Comparison of ENCODE assay signal across 8 cellular contexts in the genomic region with DNA sequence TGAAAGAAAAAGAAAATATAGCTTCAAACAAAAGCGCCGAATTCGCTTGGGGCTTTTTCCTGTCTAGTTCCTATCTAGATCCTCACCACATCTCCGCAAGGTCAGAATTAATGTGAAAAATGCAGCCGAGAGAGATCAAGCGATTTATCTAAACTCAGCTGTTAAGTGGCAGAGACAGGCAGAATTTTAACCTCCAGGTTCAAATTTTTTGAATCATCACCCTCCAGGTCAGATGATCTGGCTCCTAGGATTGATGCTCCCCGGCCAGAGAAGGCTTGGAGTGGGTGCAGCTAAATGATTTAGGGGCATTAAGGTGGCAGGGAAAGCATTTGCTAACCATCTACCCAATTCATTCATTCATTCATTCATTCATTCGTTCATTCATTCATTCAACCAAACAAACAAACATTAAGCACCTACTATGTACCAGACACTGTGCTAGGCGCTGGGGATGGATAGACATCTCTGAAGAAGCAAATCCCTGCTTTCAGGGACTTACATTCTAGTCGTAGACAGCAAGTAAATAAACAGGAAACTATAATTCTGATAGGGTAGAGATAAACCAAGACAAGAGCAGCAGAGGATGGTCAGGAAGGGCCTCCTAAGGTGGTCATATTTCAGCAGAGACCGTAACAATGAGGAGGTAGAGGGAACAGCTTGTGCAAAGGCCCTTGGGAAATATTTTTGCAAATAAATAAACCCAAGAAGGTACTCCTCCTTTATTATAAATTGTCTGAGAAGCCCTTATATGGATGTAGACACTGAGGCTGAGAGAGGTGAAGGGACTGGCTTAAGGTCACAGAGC. TPM values are rescaled to one million over a fixed set of nuclear protein-coding genes. Genes with fewer than 3 reads are reported as not detected.
DNase-seq lines count a peak whose midpoint lies in the region; ATAC-seq and TF ChIP-seq lines count a peak whose summit lies in the region.

No MANE protein-coding gene starts in this region.

- H2AFZ ChIP-seq in DND-41 (ENCODE audit: low read depth, low read length) (peak overlapping the region; percentile 91), OCI-LY7 (ENCODE audit: low read length) (peak overlapping the region; percentile 51; the same call in 1 of the 2 replicates), osteoblast (ENCODE audit: low read length) (peak overlapping the region; percentile 89)

- CTCF ChIA-PET in OCI-LY7 (lab: Charles Lee; ENCODE audit: unreplicated experiment), result no interaction called here

- no peak for DNase-seq in DND-41
- no peak for DNase-seq in OCI-LY7 (ENCODE audit: low spot score)
- DNase-seq in endodermal cell, result no peak
- DNase-seq in osteoblast (ENCODE audit: insufficient read length, low spot score, missing footprints), result no peak
- no peak for DNase-seq in NOMO-1 treated with dmso at 0.1 percent for 144 hours (lab: John Stamatoyannopoulos, UW; ENCODE audit: unreplicated experiment)
- DNase-seq in NCI-H2227 treated with DMSO at 0.1 percent for 48 hours (lab: John Stamatoyannopoulos, UW), result no peak
- DNase-seq in stimulated activated CD4-positive, alpha-beta T cell treated with anti-CD3 and anti-CD28 coated beads, Interleukin-12 subunit alpha, Interleukin-12 subunit beta, amount 100 ng/mL, for 4 hours, result no peak
- no peak for DNase-seq in activated gamma-delta T cell (lab: John Stamatoyannopoulos, UW)

- H3K36me3 Mint-ChIP-seq in endodermal cell (ENCODE audit: low read depth), result peaks cover 19% of the 10 kb centered on the region

- H3K9me3 ChIP-seq in DND-41 (ENCODE audit: insufficient read depth, low read length, severe bottlenecking) (no peaks in the 10 kb centered on the region), OCI-LY7 (ENCODE audit: low read length) (no peaks in the 10 kb centered on the region), endodermal cell (ENCODE audit: control insufficient read depth, low read length) (no peaks in the 10 kb centered on the region), osteoblast (ENCODE audit: low read depth, low read length) (no peaks in the 10 kb centered on the region)

- H3K9me2 ChIP-seq in OCI-LY7 (ENCODE audit: insufficient read depth, low read length), result no peaks in the 10 kb centered on the region

- H4K20me1 ChIP-seq in DND-41 (ENCODE audit: insufficient read depth, low read length) (peaks cover 38% of the 10 kb centered on the region), OCI-LY7 (ENCODE audit: insufficient read depth, low read length) (peaks cover 22% of the 10 kb centered on the region), osteoblast (ENCODE audit: insufficient read depth, low read length) (peaks cover 37% of the 10 kb centered on the region)

- H3K4me1 Mint-ChIP-seq in endodermal cell, result peaks cover 45% of the 10 kb centered on the region

- H3K27me3 ChIP-seq in DND-41 (ENCODE audit: insufficient read depth, low read length, poor library complexity), result no peaks in the 10 kb centered on the region
- H3K27me3 ChIP-seq in endodermal cell (ENCODE audit: control insufficient read depth, insufficient read depth, low read length, poor library complexity, severe bottlenecking), result no peaks in the 10 kb centered on the region
- H3K27me3 ChIP-seq in osteoblast (ENCODE audit: insufficient read depth, low read length), result no peaks in the 10 kb centered on the region

- WGBS in endodermal cell (ENCODE audit: insufficient coverage in 1 of 2, insufficient read length in 1 of 2), 2 experiments, result 27 to 40% methylated on average over 9 to 10 of the region's 11 CpGs

- no peak for ATAC-seq in DND-41 (ENCODE audit: insufficient read depth, low read depth)

- H3K27ac ChIP-seq in DND-41 (ENCODE audit: low read length) (peak overlapping the region; percentile 90), OCI-LY7 (ENCODE audit: low read depth, low read length, poor library complexity, severe bottlenecking) (peak overlapping the region; percentile 77), endodermal cell (ENCODE audit: low read depth, low read length) (peak overlapping the region; percentile 91), osteoblast (ENCODE audit: low read depth, low read length) (peak overlapping the region; percentile 90)

- H3K4me2 ChIP-seq in DND-41 (ENCODE audit: insufficient read depth, low read length) (peak overlapping the region; percentile 91), OCI-LY7 (ENCODE audit: low read length) (peak overlapping the region; percentile 94), osteoblast (ENCODE audit: insufficient read depth, low read length) (peak overlapping the region; percentile 98)

- peak overlapping the region; percentile 99 for H3K27ac Mint-ChIP-seq in endodermal cell

- intact Hi-C loops in OCI-LY7 (cut with micrococcal nuclease; ENCODE audit: unreplicated experiment), result loop anchor here (10.0 kb wide), 1 partner anchor 839 kb away; the partner anchor contains the start of gene ZNFX1

- H3K79me2 ChIP-seq in DND-41 (ENCODE audit: insufficient read depth, low read length) (peaks cover 70% of the 10 kb centered on the region), OCI-LY7 (ENCODE audit: insufficient read depth, low read depth, low read length) (peaks cover 61% of the 10 kb centered on the region), osteoblast (ENCODE audit: insufficient read depth, low read length) (peaks cover 57% of the 10 kb centered on the region)

- no peaks in the 10 kb centered on the region for H3K27me3 Mint-ChIP-seq in endodermal cell (ENCODE audit: insufficient read depth)

- TSS peak; percentile 94 for BruUV-seq in OCI-LY7 (replicated peaks; lab: Mats Ljungman, UMichigan)

- H3K9ac ChIP-seq in DND-41 (ENCODE audit: low read depth, low read length) (peak overlapping the region; percentile 81), endodermal cell (ENCODE audit: extremely low read depth, low read length, poor library complexity, severe bottlenecking) (peak overlapping the region; percentile 89)

- no peak for TF ChIP-seq CTCF in DND-41 (IDR thresholded peaks at IDR 0.05; ENCODE audit: borderline replicate concordance, extremely low read depth, low read length, poor library complexity, severe bottlenecking)
- TF ChIP-seq CTCF in OCI-LY7 (conservative IDR thresholded peaks at IDR 0.05; ENCODE audit: low read length), result no peak
- TF ChIP-seq CTCF in endodermal cell (conservative IDR thresholded peaks at IDR 0.05), result no peak
- TF ChIP-seq CTCF in osteoblast (IDR thresholded peaks at IDR 0.05; ENCODE audit: extremely low read depth, low read depth, low read length), result no peak

- H3K4me3 ChIP-seq in DND-41 (ENCODE audit: low read depth in 1 of 2, low read length in 2 of 2) (peak overlapping the region; percentile 80 to 82), OCI-LY7 (ENCODE audit: low read depth, low read length, poor library complexity, severe bottlenecking) (peak overlapping the region; percentile 88), endodermal cell (ENCODE audit: low read length) (peak overlapping the region; percentile 92), osteoblast (ENCODE audit: insufficient read depth, low read length) (peak overlapping the region; percentile 90)

- H3K36me3 ChIP-seq in DND-41 (ENCODE audit: insufficient read depth, low read length), result peaks cover 12% of the 10 kb centered on the region
- peaks cover 18% of the 10 kb centered on the region; the same call in 1 of the 2 replicates for H3K36me3 ChIP-seq in OCI-LY7 (ENCODE audit: insufficient read depth, low read length)
- peaks cover 15% of the 10 kb centered on the region for H3K36me3 ChIP-seq in endodermal cell (ENCODE audit: control insufficient read depth, insufficient read depth, low read length)
- peaks cover 2% of the 10 kb centered on the region for H3K36me3 ChIP-seq in osteoblast (ENCODE audit: insufficient read depth, low read length)

- H3K4me1 ChIP-seq in DND-41 (ENCODE audit: insufficient read depth, low read length), result peaks cover 61% of the 10 kb centered on the region
- H3K4me1 ChIP-seq in OCI-LY7 (ENCODE audit: insufficient read depth, low read length, poor library complexity, severe bottlenecking), result peaks cover 54% of the 10 kb centered on the region
- peaks cover 3% of the 10 kb centered on the region for H3K4me1 ChIP-seq in endodermal cell (ENCODE audit: control insufficient read depth, insufficient read depth, low read length)
- peaks cover 52% of the 10 kb centered on the region for H3K4me1 ChIP-seq in osteoblast (ENCODE audit: insufficient read depth, low read length)

- POLR2A ChIA-PET in OCI-LY7 (lab: Charles Lee), result interaction anchor here (0.5 to 2.6 kb wide), 5 partner anchors 28 to 636 kb away, joined by 3 to 12 read pairs (median 5); partner anchors contain the start of gene PEDS1

- H3K9me3 Mint-ChIP-seq in endodermal cell, result no peaks in the 10 kb centered on the region

- peak overlapping the region; percentile 94 for H3K4me3 Mint-ChIP-seq in endodermal cell

RNA-seq across cellular contexts. Expression of gene UBE2V1, which starts 0.7 kb away (rescaled TPM):
- total RNA-seq in OCI-LY7 (2014; rRNA removed; shearing (Covaris generic)), result 57.3 and 63.2 TPM in 2 replicates
- 143 and 161 TPM in 2 replicates for total RNA-seq in OCI-LY7 (2022)
- 100 to 1,000 TPM; 165 to 168 TPM for total RNA-seq in endodermal cell
- 148 TPM for polyA plus RNA-seq in endodermal cell (2013, experiment 1 of 2)
- polyA plus RNA-seq in endodermal cell (2013, experiment 2 of 2), result 147 TPM
- 90.8 and 100 TPM in 2 replicates for total RNA-seq in osteoblast

RNA-seq across cellular contexts. Expression of gene PEDS1, which starts 39.9 kb away (rescaled TPM):
- total RNA-seq in OCI-LY7 (2014; rRNA removed; shearing (Covaris generic)), result 12.0 and 25.9 TPM in 2 replicates
- total RNA-seq in OCI-LY7 (2022) (19.5 and 22.0 TPM in 2 replicates), endodermal cell (10 to 100 TPM; 28.0 to 30.9 TPM), osteoblast (33.3 and 37.6 TPM in 2 replicates)
- polyA plus RNA-seq in endodermal cell (2013, experiment 1 of 2), result 27.7 TPM
- 22.7 TPM for polyA plus RNA-seq in endodermal cell (2013, experiment 2 of 2)
